In genomic region chr15:40334541-40334940, GRCh38 we compare ENCODE assay signal across 13 cellular contexts. TPM values are rescaled to one million over a fixed set of nuclear protein-coding genes. Genes with fewer than 3 reads are reported as not detected.
DNase-seq lines count a peak whose midpoint lies in the region; ATAC-seq and TF ChIP-seq lines count a peak whose summit lies in the region.
"Had no signal": no experiment of that assay in that cellular context is flagged by ENCODE, and none has a peak within 500 bp of the region (broad histone marks: within the 10 kb centered on the region; RNA-seq: fewer than 3 reads in every experiment).

No MANE protein-coding gene starts in this region.

- no peaks in the 10 kb centered on the region for H3K9me3 Mint-ChIP-seq in endodermal cell
- H3K9me3 Mint-ChIP-seq: neural crest cell had no signal

- ATAC-seq in gastroesophageal sphincter (no peak), HG02884 (IDR thresholded peaks at IDR 0.05; ENCODE audit: unreplicated experiment) (no peak)

- no CpG with 5 or more reads among the region's 3 CpGs for WGBS in gastroesophageal sphincter (ENCODE audit: low coverage in 1 of 2), 2 donors
- WGBS in sigmoid colon, 2 donors = 73 to 87% methylated on average over 3 of the region's 3 CpGs
- WGBS in endodermal cell (ENCODE audit: insufficient coverage in 1 of 2, insufficient read length in 1 of 2), 2 experiments = 91% methylated on average over 3 of the region's 3 CpGs; no CpG with 5 or more reads in 1 of the 2 experiments

- peaks cover 0 to 31% of the 10 kb centered on the region in 2 donors for H3K36me3 ChIP-seq in gastroesophageal sphincter
- H3K36me3 ChIP-seq in sigmoid colon = peaks cover 17 to 28% (median 21%) of the 10 kb centered on the region in 4 donors
- H3K36me3 ChIP-seq in endodermal cell (ENCODE audit: control insufficient read depth, insufficient read depth, low read length) = no peaks in the 10 kb centered on the region

- H3K27ac ChIP-seq in C4-2B = peak overlapping the region; percentile 37; the same call in 1 of the 2 replicates
- peak overlapping the region; percentile 99 for H3K27ac ChIP-seq in RWPE1
- peak overlapping the region; percentile 73 to 98 (median 98) for H3K27ac ChIP-seq in gastroesophageal sphincter
- H3K27ac ChIP-seq in sigmoid colon = peak overlapping the region; percentile 97 to 99 (median 99)
- no peak overlapping the region for H3K27ac ChIP-seq in endodermal cell (ENCODE audit: low read depth, low read length)

- H3K9ac ChIP-seq in endodermal cell (ENCODE audit: extremely low read depth, low read length, poor library complexity, severe bottlenecking) = no peak overlapping the region

- intact Hi-C loops in sigmoid colon (cut with DNase I) = loop anchor here (5.0 to 10.0 kb wide), 2 partner anchors 232 to 860 kb away; no protein-coding TSS in a partner anchor

- no peak overlapping the region for H3K4me3 ChIP-seq in gastroesophageal sphincter
- H3K4me3 ChIP-seq in sigmoid colon = no peak overlapping the region
- H3K4me3 ChIP-seq in endodermal cell (ENCODE audit: low read length) = no peak overlapping the region

- TF ChIP-seq EP300 in gastroesophageal sphincter (IDR thresholded peaks at IDR 0.05) = no peak
- peak in 1 of 4 donors; percentile 5 for TF ChIP-seq EP300 in sigmoid colon (IDR thresholded peaks at IDR 0.05)

- CTCF ChIA-PET in RWPE1 (lab: Yijun Ruan, JAX) = interaction anchor here (0.9 kb wide), 1 partner anchor 10 kb away, joined by 3 read pairs; no protein-coding TSS in a partner anchor

- POLR2A ChIA-PET in RWPE1 (lab: Yijun Ruan, JAX; ENCODE audit: low non-redundant PET) = no interaction called here

- H3K27me3 ChIP-seq in gastroesophageal sphincter (no peaks in the 10 kb centered on the region), sigmoid colon (no peaks in the 10 kb centered on the region), endodermal cell (ENCODE audit: control insufficient read depth, insufficient read depth, low read length, poor library complexity, severe bottlenecking) (no peaks in the 10 kb centered on the region)

- H3K9me3 ChIP-seq in gastroesophageal sphincter = no peaks in the 10 kb centered on the region
- H3K9me3 ChIP-seq in sigmoid colon = no peaks in the 10 kb centered on the region
- no peaks in the 10 kb centered on the region for H3K9me3 ChIP-seq in endodermal cell (ENCODE audit: control insufficient read depth, low read length)

- H3K27ac Mint-ChIP-seq in endodermal cell = no peak overlapping the region

- H3K27me3 Mint-ChIP-seq in endodermal cell (ENCODE audit: insufficient read depth) = peaks cover 22% of the 10 kb centered on the region

- no peaks in the 10 kb centered on the region for H3K36me3 Mint-ChIP-seq in endodermal cell (ENCODE audit: low read depth)

- no peak for DNase-seq in RWPE1 (ENCODE audit: low spot score)
- DNase-seq in sigmoid colon = no peak
- DNase-seq in NCI-H2171 (lab: John Stamatoyannopoulos, UW) = no peak
- DNase-seq in endodermal cell = no peak
- no peak for DNase-seq in activated effector memory CD4-positive, alpha-beta T cell treated with Interleukin-2 at 50 U/mL for 16 hours
- DNase-seq: HCEC 1CT, NCI-H345, SHP77 treated with DMSO at 0.1 percent for 48 hours had no signal

- TF ChIP-seq CTCF in C4-2B (conservative IDR thresholded peaks at IDR 0.05) (no peak), RWPE1 (conservative IDR thresholded peaks at IDR 0.05; ENCODE audit: low read depth) (no peak), gastroesophageal sphincter (IDR thresholded peaks at IDR 0.05) (no peak), sigmoid colon (IDR thresholded peaks at IDR 0.05) (no peak), endodermal cell (conservative IDR thresholded peaks at IDR 0.05) (no peak)

- peaks cover 6 to 100% (median 62%) of the 10 kb centered on the region in 3 donors for H3K4me1 ChIP-seq in gastroesophageal sphincter
- H3K4me1 ChIP-seq in sigmoid colon = peaks cover 0 to 100% (median 100%) of the 10 kb centered on the region in 4 donors
- no peaks in the 10 kb centered on the region for H3K4me1 ChIP-seq in endodermal cell (ENCODE audit: control insufficient read depth, insufficient read depth, low read length)

- H3K4me1 Mint-ChIP-seq in endodermal cell = peaks cover 13% of the 10 kb centered on the region

- TF ChIP-seq POLR2A in gastroesophageal sphincter (IDR thresholded peaks at IDR 0.05) (no peak), sigmoid colon (IDR thresholded peaks at IDR 0.05) (no peak)

- H3K4me3 Mint-ChIP-seq in endodermal cell = no peak overlapping the region
- H3K4me3 Mint-ChIP-seq: neural crest cell had no signal

RNA-seq across cellular contexts. Expression of gene CCDC9B, which starts 6.2 kb away (rescaled TPM):
- total RNA-seq in gastroesophageal sphincter = 100 to 1,000 TPM in 1 of 4 donors, 10 to 100 TPM in 3; 28.0 to 105 (median 66.7) TPM
- total RNA-seq in sigmoid colon = 10 to 100 TPM; 43.9 to 97.2 (median 65.3) TPM
- 10 to 100 TPM in 1 of 3 donors, 1 to 10 TPM in 2; 5.1 to 33.4 (median 7.8) TPM for polyA plus RNA-seq in sigmoid colon
- total RNA-seq in endodermal cell = under 1 TPM; 0.15 to 0.42 TPM
- 0.57 TPM for polyA plus RNA-seq in endodermal cell (2013, experiment 1 of 2)
- polyA plus RNA-seq in endodermal cell (2013, experiment 2 of 2) = 0.12 TPM

RNA-seq across cellular contexts. Expression of gene INAFM2, which starts 11.0 kb away (rescaled TPM):
- 10 to 100 TPM; 27.3 to 66.6 (median 37.5) TPM for total RNA-seq in gastroesophageal sphincter
- total RNA-seq in sigmoid colon = 10 to 100 TPM; 41.0 to 63.1 (median 51.8) TPM
- polyA plus RNA-seq in sigmoid colon = 10 to 100 TPM in 1 of 3 donors, 1 to 10 TPM in 2; 6.6 to 13.4 (median 9.0) TPM
- 1 to 10 TPM; 4.6 to 8.6 TPM for total RNA-seq in endodermal cell
- 22.2 TPM for polyA plus RNA-seq in endodermal cell (2013, experiment 1 of 2)
- 19.8 TPM for polyA plus RNA-seq in endodermal cell (2013, experiment 2 of 2)

RNA-seq across cellular contexts. Expression of gene PHGR1, which starts 16.3 kb away (rescaled TPM):
- total RNA-seq in gastroesophageal sphincter (not detected), sigmoid colon (1 to 10 TPM in 1 of 4 donors, not detected in 3; 8.2 TPM), endodermal cell (not detected)
- over 10,000 TPM; 12,817 to 35,077 (median 19,474) TPM for polyA plus RNA-seq in sigmoid colon
- polyA plus RNA-seq in endodermal cell (2013, experiment 1 of 2) = not detected
- not detected for polyA plus RNA-seq in endodermal cell (2013, experiment 2 of 2)
- total RNA-seq: dermis blood vessel endothelial cell, neural crest cell had no signal

RNA-seq across cellular contexts. Expression of gene DISP2, which starts 23.5 kb away (rescaled TPM):
- total RNA-seq in gastroesophageal sphincter (under 1 TPM; 0.07 to 0.19 (median 0.15) TPM), sigmoid colon (1 to 10 TPM in 1 of 4 donors, under 1 TPM in 3; 0.16 to 1.1 (median 0.38) TPM), endodermal cell (under 1 TPM; 0.04 to 0.40 TPM)
- polyA plus RNA-seq in sigmoid colon = 1 to 10 TPM; 1.8 to 3.0 (median 2.8) TPM
- 1.1 TPM for polyA plus RNA-seq in endodermal cell (2013, experiment 1 of 2)
- 1.9 TPM for polyA plus RNA-seq in endodermal cell (2013, experiment 2 of 2)

RNA-seq across cellular contexts. Expression of gene PLCB2, which starts 26.8 kb away (rescaled TPM):
- total RNA-seq in gastroesophageal sphincter (10 to 100 TPM in 2 of 4 donors, 1 to 10 TPM in 2; 1.5 to 13.5 (median 8.8) TPM), sigmoid colon (10 to 100 TPM in 2 of 4 donors, 1 to 10 TPM in 2; 5.4 to 12.5 (median 9.4) TPM), endodermal cell (1 to 10 TPM; 4.4 to 5.3 TPM)
- polyA plus RNA-seq in sigmoid colon = 10 to 100 TPM in 1 of 3 donors, 1 to 10 TPM in 2; 2.4 to 27.5 (median 2.8) TPM
- polyA plus RNA-seq in endodermal cell (2013, experiment 1 of 2) = 5.8 TPM
- 5.2 TPM for polyA plus RNA-seq in endodermal cell (2013, experiment 2 of 2)

Comparison
In these comparisons a context has a peak if more than half of its experiments do, and no peak if none do; other contexts are left out.
1. RNA of gene CCDC9B, which starts 6.2 kb away (total RNA-seq): 28.0 to 105 TPM in gastroesophageal sphincter and 43.9 to 97.2 TPM in sigmoid colon; 0.15 to 0.42 TPM in endodermal cell; every median in the first group is over 10 times any median in the second.